Comparison of ENCODE assay signal across 8 cellular contexts in genomic region chr1:93178418-93178817, GRCh38. TPM values are rescaled to one million over a fixed set of nuclear protein-coding genes. Genes with fewer than 3 reads are reported as not detected.
A peak's percentile ranks its signal among the peaks of the same experiment; 100 is the strongest.
DNase-seq lines count a peak whose midpoint lies in the region; FAIRE-seq and TF ChIP-seq lines count a peak whose summit lies in the region.

No MANE protein-coding gene starts in this region.

- TF ChIP-seq CTCF in DOHH2 (IDR thresholded peaks at IDR 0.05; ENCODE audit: low read depth, low read length, poor library complexity, severe bottlenecking) = no peak
- no peak for TF ChIP-seq CTCF in H1 (IDR thresholded peaks at IDR 0.05; ENCODE audit: control extremely low read depth in 1 of 3, insufficient read depth in 1 of 3, low read depth in 1 of 3, low read length in 3 of 3)
- no peak for TF ChIP-seq CTCF in parathyroid adenoma (IDR thresholded peaks at IDR 0.05)

- TF ChIP-seq RAD21 in H1 (IDR thresholded peaks at IDR 0.05 in 1 of 2, conservative IDR thresholded peaks at IDR 0.05 in 1 of 2; ENCODE audit: low read depth in 2 of 2, low read length in 2 of 2) = no peak

- H3K23ac ChIP-seq in H1 (ENCODE audit: insufficient read length) = no peak overlapping the region

- H3K9me2 ChIP-seq in DOHH2 (replicated peaks; ENCODE audit: control insufficient read depth, low read length) = no peaks in the 10 kb centered on the region

- POLR2A ChIA-PET in H1 (lab: Charles Lee; ENCODE audit: partially characterized antibody) = interaction anchor here (0.6 to 2.6 kb wide), 3 partner anchors 28 to 99 kb away, joined by 3 to 11 read pairs (median 3); partner anchors contain the start of gene MTF2

- no peak for TF ChIP-seq EP300 in H1 (IDR thresholded peaks at IDR 0.05; ENCODE audit: borderline replicate concordance in 1 of 2, low read depth in 2 of 2, low read length in 2 of 2)

- DNase-seq in NT2/D1 (ENCODE audit: low read depth, low spot score) (no peak), H1 (ENCODE audit: low read depth in 1 of 2, low spot score in 2 of 2) (no peak), T-helper 9 cell (no peak), midbrain (lab: John Stamatoyannopoulos, UW) (no peak)
- no peak for DNase-seq in stimulated activated CD4-positive, alpha-beta T cell treated with anti-CD3 and anti-CD28 coated beads, Interleukin-4, amount 100 ng/mL, for 24 hours
- no peak for DNase-seq in activated CD4-positive, CD25-positive, alpha-beta regulatory T cell treated with anti-CD3 and anti-CD28 coated beads, Interleukin-2, amount 50 U/mL, for 72 hours

- H3K4me2 ChIP-seq in DOHH2 (ENCODE audit: low read length) = peak overlapping the region; percentile 99
- peak overlapping the region; percentile 80 to 97 for H3K4me2 ChIP-seq in H1 (ENCODE audit: insufficient read depth in 1 of 2, low read depth in 2 of 2, low read length in 2 of 2)
- H3K4me2 ChIP-seq in parathyroid adenoma (ENCODE audit: low read length) = peak overlapping the region; percentile 99

- H3K23me2 ChIP-seq in H1 (ENCODE audit: low read depth, low read length) = peaks cover 5% of the 10 kb centered on the region

- peaks cover 6% of the 10 kb centered on the region; the same call in 1 of the 2 replicates for H3F3A ChIP-seq in DOHH2 (ENCODE audit: control insufficient read depth, insufficient read depth)

- H4K91ac ChIP-seq in H1 (replicated peaks; ENCODE audit: insufficient read length, low read length) = no peak overlapping the region

- H2BK15ac ChIP-seq in H1 (ENCODE audit: low read length) = no peak overlapping the region

- H3K27ac ChIP-seq in DOHH2 (ENCODE audit: low read depth, low read length) (no peak overlapping the region), H1 (ENCODE audit: low read depth, low read length) (no peak overlapping the region), parathyroid adenoma (no peak overlapping the region)

- no peak overlapping the region for H2BK20ac ChIP-seq in H1 (ENCODE audit: low read length)

- H2BK12ac ChIP-seq in H1 (ENCODE audit: low read depth, low read length) = no peak overlapping the region

- peaks cover 42% of the 10 kb centered on the region for H3K36me3 ChIP-seq in DOHH2 (ENCODE audit: control insufficient read depth, low read length)
- H3K36me3 ChIP-seq in NT2/D1 (ENCODE audit: insufficient read depth, insufficient read length, low read length) = peaks cover 19% of the 10 kb centered on the region
- no peaks in the 10 kb centered on the region; a peak in 1 of 8 replicates for H3K36me3 ChIP-seq in H1 (ENCODE audit: control insufficient read depth in 2 of 4, insufficient read depth in 4 of 4, low read length in 3 of 4)
- H3K36me3 ChIP-seq in parathyroid adenoma (ENCODE audit: control insufficient read depth, insufficient read depth, low read length) = no peaks in the 10 kb centered on the region

- no peak overlapping the region for H3K14ac ChIP-seq in H1 (ENCODE audit: insufficient read length)

- H3K4ac ChIP-seq in H1 (replicated peaks; ENCODE audit: insufficient read length, low read depth, low read length) = no peak overlapping the region

- H3K4me1 ChIP-seq in DOHH2 (ENCODE audit: control insufficient read depth, low read length) (peaks cover 36% of the 10 kb centered on the region), NT2/D1 (ENCODE audit: insufficient read depth, insufficient read length) (no peaks in the 10 kb centered on the region), H1 (replicated peaks in 1 of 4; ENCODE audit: control insufficient read depth in 3 of 4, insufficient read depth in 4 of 4, low read length in 3 of 4) (no peaks in the 10 kb centered on the region; a peak in 1 of 7 replicates), parathyroid adenoma (no peaks in the 10 kb centered on the region)

- H4K5ac ChIP-seq in H1 (ENCODE audit: insufficient read length, low read depth, low read length) = no peak overlapping the region

- H2AFZ ChIP-seq in H1 (ENCODE audit: low read length) (no peak overlapping the region), parathyroid adenoma (no peak overlapping the region)

- no peak for TF ChIP-seq POLR2A in H1 (IDR thresholded peaks at IDR 0.05; ENCODE audit: control extremely low read depth in 1 of 2, low read depth in 2 of 2, low read length in 2 of 2)

- H3K27me3 ChIP-seq in DOHH2 (ENCODE audit: control insufficient read depth, low read length) = no peaks in the 10 kb centered on the region
- H3K27me3 ChIP-seq in NT2/D1 (ENCODE audit: insufficient read depth, insufficient read length) = no peaks in the 10 kb centered on the region
- no peaks in the 10 kb centered on the region for H3K27me3 ChIP-seq in H1 (replicated peaks in 1 of 4; ENCODE audit: control insufficient read depth in 3 of 4, extremely low read depth in 1 of 4, insufficient read depth in 3 of 4, low read length in 3 of 4)
- H3K27me3 ChIP-seq in parathyroid adenoma (ENCODE audit: control insufficient read depth, insufficient read depth, low read length) = no peaks in the 10 kb centered on the region

- no peak overlapping the region for H2BK120ac ChIP-seq in H1 (replicated peaks; ENCODE audit: low read depth, low read length)

- peaks cover 4% of the 10 kb centered on the region; the same call in 1 of the 2 replicates for H3K79me1 ChIP-seq in H1 (ENCODE audit: low read depth, low read length)

- H4K20me1 ChIP-seq in DOHH2 (ENCODE audit: control insufficient read depth, insufficient read depth, low read depth, low read length) (peaks cover 12% of the 10 kb centered on the region), H1 (replicated peaks in 1 of 2; ENCODE audit: control insufficient read depth in 1 of 2, insufficient read depth in 2 of 2, low read length in 2 of 2) (peaks cover 0 to 2% of the 10 kb centered on the region in 2 experiments)

- no peak overlapping the region for H2BK5ac ChIP-seq in H1 (ENCODE audit: low read depth, low read length)

- H3K9ac ChIP-seq in NT2/D1 (ENCODE audit: insufficient read length, low read depth) (peak overlapping the region; percentile 46), H1 (replicated peaks in 1 of 4; ENCODE audit: extremely low read depth in 1 of 4, low read depth in 3 of 4, low read length in 3 of 4) (no peak overlapping the region; a peak in 1 of 7 replicates), parathyroid adenoma (no peak overlapping the region)

- H3K79me2 ChIP-seq in DOHH2 (ENCODE audit: control insufficient read depth, low read length) = peaks cover 92% of the 10 kb centered on the region
- H3K79me2 ChIP-seq in H1 (ENCODE audit: control insufficient read depth in 1 of 2, insufficient read depth in 2 of 2, low read length in 2 of 2) = peaks cover 0 to 68% of the 10 kb centered on the region in 2 experiments; a peak in 2 of 4 replicates
- peaks cover 16% of the 10 kb centered on the region for H3K79me2 ChIP-seq in parathyroid adenoma

- 80% methylated on average over 5 of the region's 5 CpGs; no CpG with 5 or more reads in 1 of the 2 experiments for whole genome bisulfite sequencing in H1 (ENCODE audit: extremely low coverage in 1 of 2, insufficient coverage in 1 of 2, insufficient read length in 1 of 2, insufficient replicate concordance in 2 of 2, low coverage in 1 of 2, low lambda C conversion rate in 2 of 2, missing lambda C conversion rate in 1 of 2), 2 experiments

- no peak for FAIRE-seq in H1 (lab: Jason Lieb, UNC)

- no peaks in the 10 kb centered on the region for H3K9me3 ChIP-seq in DOHH2 (ENCODE audit: control insufficient read depth, insufficient read depth, low read length)
- no peaks in the 10 kb centered on the region for H3K9me3 ChIP-seq in NT2/D1 (ENCODE audit: insufficient read depth, low read length)
- H3K9me3 ChIP-seq in H1 (ENCODE audit: insufficient read depth in 2 of 2, low read depth in 1 of 2, low read length in 1 of 2) = no peaks in the 10 kb centered on the region
- H3K9me3 ChIP-seq in parathyroid adenoma (ENCODE audit: control insufficient read depth, low read length) = no peaks in the 10 kb centered on the region

- no peak overlapping the region for H3K56ac ChIP-seq in H1 (replicated peaks; ENCODE audit: insufficient read length, low read depth, low read length)

- CTCF ChIA-PET in H1 (lab: Charles Lee; ENCODE audit: partially characterized antibody) = no interaction called here

- no peak overlapping the region for H3K18ac ChIP-seq in H1 (ENCODE audit: extremely low read depth, low read length)

- H4K8ac ChIP-seq in H1 (ENCODE audit: extremely low read depth, insufficient read depth, low read length) = no peak overlapping the region

- H3K4me3 ChIP-seq in DOHH2 (ENCODE audit: low read length) = peak overlapping the region; percentile 100
- H3K4me3 ChIP-seq in NT2/D1 (ENCODE audit: insufficient read length, low read depth) = peak overlapping the region; percentile 98
- peak overlapping the region in 2 of 4 experiments; percentile 98 to 99; a peak in 4 of 8 replicates for H3K4me3 ChIP-seq in H1 (ENCODE audit: extremely low read depth in 1 of 4, insufficient read depth in 2 of 4, low read depth in 3 of 4, low read length in 4 of 4)
- H3K4me3 ChIP-seq in parathyroid adenoma (ENCODE audit: low read depth, low read length) = peak overlapping the region; percentile 93

- H2AK5ac ChIP-seq in H1 (ENCODE audit: low read depth, low read length) = no peak overlapping the region

TF ChIP-seq in H1, 55 proteins besides CTCF, POLR2A, EP300 and RAD21 (continues in another document):
- no peak for TF ChIP-seq NANOG (IDR thresholded peaks at IDR 0.05; ENCODE audit: insufficient read depth, low read depth, low read length, poor library complexity, severe bottlenecking)
- TF ChIP-seq TAF7 (optimal IDR thresholded peaks at IDR 0.05; ENCODE audit: borderline replicate concordance, low read depth, low read length) = no peak
- no peak for TF ChIP-seq MAFK (IDR thresholded peaks at IDR 0.05; ENCODE audit: low read depth, low read length)
- no peak for TF ChIP-seq BACH1 (IDR thresholded peaks at IDR 0.05; ENCODE audit: low read length)

RNA-seq across cellular contexts. Expression of gene TMED5, which starts 1.8 kb away (rescaled TPM):
- total RNA-seq in H1 (2021; fragmentation: NEBNext Ultra II Directional; extraction: Animal tissue kit (Norgen Biotek cat#: 25700)) = 32.8 and 33.1 TPM in 2 replicates
- 12.3 and 14.8 TPM in 2 replicates for polyA plus RNA-seq in H1 (2011; rRNA removed)
- 12.4 TPM for polyA plus RNA-seq in H1 (2011; cell fraction: cytosol; rRNA removed)
- 22.5 TPM for polyA plus RNA-seq in H1 (2011; cell fraction: nucleus; rRNA removed)
- 10.6 to 23.6 TPM (median 13.3 TPM) in 4 replicates for polyA plus RNA-seq in H1 (2012, experiment 1 of 2)
- 3.1 TPM for polyA plus RNA-seq in H1 (2012, experiment 2 of 2)
- 47.7 TPM for polyA plus RNA-seq in H1 (2013, experiment 1 of 2)
- 53.4 TPM for polyA plus RNA-seq in H1 (2013, experiment 2 of 2)
- polyA minus RNA-seq in H1 (2011; rRNA and poly(A)+ RNA removed) = 15.5 and 25.5 TPM in 2 replicates
- polyA minus RNA-seq in H1 (2011; cell fraction: cytosol; rRNA and poly(A)+ RNA removed) = 32.9 TPM
- polyA minus RNA-seq in H1 (2011; cell fraction: nucleus; rRNA and poly(A)+ RNA removed) = 49.2 TPM

RNA-seq across cellular contexts. Expression of gene CCDC18, which starts 2.1 kb away (rescaled TPM):
- 17.3 and 21.2 TPM in 2 replicates for total RNA-seq in H1 (2021; fragmentation: NEBNext Ultra II Directional; extraction: Animal tissue kit (Norgen Biotek cat#: 25700))
- 1.7 and 3.0 TPM in 2 replicates for polyA plus RNA-seq in H1 (2011; rRNA removed)
- polyA plus RNA-seq in H1 (2011; cell fraction: cytosol; rRNA removed) = 6.9 TPM
- polyA plus RNA-seq in H1 (2011; cell fraction: nucleus; rRNA removed) = 5.9 TPM
- polyA plus RNA-seq in H1 (2012, experiment 1 of 2) = 12.2 to 22.9 TPM (median 14.1 TPM) in 4 replicates
- 1.2 TPM for polyA plus RNA-seq in H1 (2012, experiment 2 of 2)
- 22.4 TPM for polyA plus RNA-seq in H1 (2013, experiment 1 of 2)
- 20.2 TPM for polyA plus RNA-seq in H1 (2013, experiment 2 of 2)
- polyA minus RNA-seq in H1 (2011; rRNA and poly(A)+ RNA removed) = 6.4 and 10.3 TPM in 2 replicates
- polyA minus RNA-seq in H1 (2011; cell fraction: cytosol; rRNA and poly(A)+ RNA removed) = 12.6 TPM
- polyA minus RNA-seq in H1 (2011; cell fraction: nucleus; rRNA and poly(A)+ RNA removed) = 24.1 TPM
